ENCODE assay signal across 8 cellular contexts in the genomic region with DNA sequence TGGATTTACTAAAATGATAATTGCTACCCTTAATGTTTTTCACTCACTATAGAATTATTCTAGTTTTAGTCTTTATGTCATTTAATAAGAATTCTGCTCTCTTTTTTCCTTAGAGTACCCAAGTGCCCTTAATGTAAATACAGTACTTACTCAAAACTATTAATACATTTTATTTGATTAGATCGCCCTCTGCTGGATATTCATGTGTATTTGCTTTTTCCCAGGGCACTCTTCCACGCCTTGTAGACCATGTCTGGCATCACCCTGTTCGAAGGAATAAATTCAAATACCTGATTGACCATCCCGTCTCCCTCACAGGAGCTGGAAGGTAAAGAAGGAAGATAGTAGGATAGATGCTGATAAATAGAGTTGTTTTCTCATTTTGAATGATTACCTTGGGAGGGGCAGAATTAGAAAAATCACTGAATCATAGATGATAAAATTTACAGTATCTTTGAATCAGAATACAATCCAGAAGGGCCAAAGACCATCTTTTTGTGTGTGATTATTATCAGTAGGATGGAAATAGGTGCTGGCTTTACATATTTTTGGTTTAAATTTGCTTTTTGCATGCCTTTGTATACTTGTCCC. TPM values are rescaled to one million over a fixed set of nuclear protein-coding genes. Genes with fewer than 3 reads are reported as not detected.
DNase-seq lines count a peak whose midpoint lies in the region; ATAC-seq and TF ChIP-seq lines count a peak whose summit lies in the region.

No MANE protein-coding gene starts in this region.

- H3K4me3 ChIP-seq in NB4 (ENCODE audit: low read depth, low read length): no peak overlapping the region

- intact Hi-C loops in CD14-positive monocyte (cut with micrococcal nuclease): loop anchor here (5.0 to 10.0 kb wide), 8 partner anchors 43 to 835 kb away; a partner anchor contains a TSS

- in situ Hi-C loops in T47D (cut with HindIII; ENCODE audit: low pct_unique_long_range_greater_than_20kb, low sequenced_read_pairs): no loop called here

- peaks cover 10% of the 10 kb centered on the region for H3K4me1 Mint-ChIP-seq in CD14-positive monocyte

- H3K9me3 Mint-ChIP-seq in CD14-positive monocyte: no peaks in the 10 kb centered on the region

- TF ChIP-seq CTCF in CD14-positive monocyte (IDR thresholded peaks at IDR 0.05) (peak; percentile 83), NB4 (IDR thresholded peaks at IDR 0.05; ENCODE audit: low read depth, low read length) (peak; percentile 48)

- H3K27me3 Mint-ChIP-seq in CD14-positive monocyte (ENCODE audit: low read depth in 3 of 3): peaks cover 0 to 4% (median 1%) of the 10 kb centered on the region in 3 donors

- no peak overlapping the region for H3K27ac Mint-ChIP-seq in CD14-positive monocyte

- peak overlapping the region in 1 of 2 donors; percentile 7 for H3K4me3 Mint-ChIP-seq in CD14-positive monocyte

- peak; percentile 30 for ATAC-seq in GM18520 (IDR thresholded peaks at IDR 0.05; ENCODE audit: unreplicated experiment)
- no peak for ATAC-seq in GM21576 (IDR thresholded peaks at IDR 0.05; ENCODE audit: unreplicated experiment)

- no peak for TF ChIP-seq POLR2A in NB4 (IDR thresholded peaks at IDR 0.05; ENCODE audit: extremely low read depth, insufficient read length)

- H3K36me3 Mint-ChIP-seq in CD14-positive monocyte: no peaks in the 10 kb centered on the region

- DNase-seq in CD14-positive monocyte (ENCODE audit: low spot score): no peak
- DNase-seq in NB4 (ENCODE audit: low read depth): peak; percentile 74
- peak; percentile 63 for DNase-seq in RPMI7951 (ENCODE audit: low read depth)
- peak; percentile 47 to 86 for DNase-seq in T47D (ENCODE audit: low read depth in 1 of 2, low spot score in 1 of 2)
- DNase-seq in islet precursor cell: peak; percentile 59
- DNase-seq in superior temporal gyrus (ENCODE audit: extremely low spot score): peak; percentile 92

RNA-seq across cellular contexts. Expression of a gene that starts 4.1 kb away (rescaled TPM):
- not detected for polyA plus RNA-seq in CD14-positive monocyte
- total RNA-seq in RPMI7951 (2014; rRNA removed; shearing (Covaris generic)): not detected in 2 replicates
